11 cellular contexts compared by ENCODE assay signal in the genomic region with DNA sequence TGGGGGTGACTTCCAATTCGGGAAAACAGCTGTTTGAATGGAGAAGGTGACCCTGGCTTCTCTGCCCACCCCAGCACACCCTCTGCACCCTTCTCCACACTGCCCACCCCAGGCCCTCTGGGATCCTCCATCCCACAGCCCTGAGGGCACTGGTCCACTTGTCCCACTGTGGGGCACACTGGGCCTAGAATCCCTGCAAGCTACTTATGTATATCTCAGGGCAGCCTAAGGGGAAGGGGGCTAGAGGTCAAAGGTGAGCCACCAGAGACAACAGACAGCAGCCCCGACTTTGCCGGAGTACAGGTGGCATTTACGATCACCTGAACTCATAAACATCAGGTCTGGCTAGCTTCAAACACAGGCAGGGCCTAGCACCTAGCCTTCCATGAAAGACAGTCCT. TPM values are rescaled to one million over a fixed set of nuclear protein-coding genes. Genes with fewer than 3 reads are reported as not detected.
DNase-seq lines count a peak whose midpoint lies in the region; TF ChIP-seq lines count a peak whose summit lies in the region.
"Had no signal": no experiment of that assay in that cellular context is flagged by ENCODE, and none has a peak within 500 bp of the region (broad histone marks: within the 10 kb centered on the region; RNA-seq: fewer than 3 reads in every experiment).

No MANE protein-coding gene starts in this region.

- peaks cover 2% of the 10 kb centered on the region for H3K4me1 Mint-ChIP-seq in activated CD4-positive, alpha-beta T cell treated with anti-CD3 and anti-CD28 coated beads, Interleukin-2, amount 10 ng/mL, durations not matched to agents 24 days and 14 days

- H3K4me3 ChIP-seq in iPS-18c (ENCODE audit: insufficient read depth, low read depth, low read length) (0 out of 2 replicates have a peak overlapping the region, but pooled peaks have one; percentile 36), spleen (peak overlapping the region in 3 of 8 donors; percentile 44 to 70 (median 55))

- no peak for DNase-seq in activated CD4-positive, alpha-beta T cell treated with anti-CD3 and anti-CD28 coated beads, Interleukin-2, amount 10 ng/mL, durations not matched to agents 24 days and 14 days
- DNase-seq in activated CD4-positive, alpha-beta T cell treated with anti-CD3 and anti-CD28 coated beads, Interleukin-2, amount 50 U/mL, for 4 hours: no peak
- DNase-seq in spleen: peak; percentile 47
- no peak for DNase-seq in DMS 273 treated with DMSO at 0.1 percent for 48 hours (lab: John Stamatoyannopoulos, UW)
- no peak for DNase-seq in cortex of kidney (lab: John Stamatoyannopoulos, UW)
- no peak for DNase-seq in head of caudate nucleus
- DNase-seq: GOT3; NCI-H526 treated with DMSO at 0.1 percent for 48 hours; stimulated activated naive CD4-positive, alpha-beta T cell treated with Interleukin-2 at 50 U/mL for 16 hours had no signal

- intact Hi-C loops in activated CD4-positive, alpha-beta T cell treated with anti-CD3 and anti-CD28 coated beads, Interleukin-2, amount 10 ng/mL, durations not matched to agents 24 days and 14 days (cut with micrococcal nuclease): loop anchor here (5.0 kb wide), 1 partner anchor 45 kb away; no protein-coding TSS in a partner anchor
- intact Hi-C loops in spleen (cut with DNase I; ENCODE audit: low total_unique reads): no loop called here
- intact Hi-C loops in head of caudate nucleus (cut with DNase I): no loop called here

- no peak overlapping the region for H3K27ac Mint-ChIP-seq in activated CD4-positive, alpha-beta T cell treated with anti-CD3 and anti-CD28 coated beads, Interleukin-2, amount 10 ng/mL, durations not matched to agents 24 days and 14 days

- no peaks in the 10 kb centered on the region for H3K36me3 ChIP-seq in spleen

- no peaks in the 10 kb centered on the region for H3K9me3 ChIP-seq in iPS-18c (ENCODE audit: control insufficient read depth, insufficient read depth, low read length)
- no peaks in the 10 kb centered on the region for H3K9me3 ChIP-seq in spleen

- H3K27me3 Mint-ChIP-seq in activated CD4-positive, alpha-beta T cell treated with anti-CD3 and anti-CD28 coated beads, Interleukin-2, amount 10 ng/mL, durations not matched to agents 24 days and 14 days: peaks cover 67% of the 10 kb centered on the region

- peak overlapping the region; percentile 69; the same call in 1 of the 2 replicates for H3K27ac ChIP-seq in VCaP
- no peak overlapping the region for H3K27ac ChIP-seq in spleen

- WGBS in spleen, 5 donors: 79 to 89% (median 82%) methylated on average over 4 of the region's 4 CpGs

- no peaks in the 10 kb centered on the region for H3K9me3 Mint-ChIP-seq in activated CD4-positive, alpha-beta T cell treated with anti-CD3 and anti-CD28 coated beads, Interleukin-2, amount 10 ng/mL, durations not matched to agents 24 days and 14 days

- H3K4me3 Mint-ChIP-seq in activated CD4-positive, alpha-beta T cell treated with anti-CD3 and anti-CD28 coated beads, Interleukin-2, amount 10 ng/mL, durations not matched to agents 24 days and 14 days: peak overlapping the region; percentile 58

- H3K36me3 Mint-ChIP-seq in activated CD4-positive, alpha-beta T cell treated with anti-CD3 and anti-CD28 coated beads, Interleukin-2, amount 10 ng/mL, durations not matched to agents 24 days and 14 days (ENCODE audit: low read depth): no peaks in the 10 kb centered on the region

- TF ChIP-seq CTCF in VCaP (conservative IDR thresholded peaks at IDR 0.05) (no peak), spleen (IDR thresholded peaks at IDR 0.05 in 8 of 11, conservative IDR thresholded peaks at IDR 0.05 in 3 of 11) (no peak)

- peaks cover 0 to 70% (median 19%) of the 10 kb centered on the region in 7 donors for H3K27me3 ChIP-seq in spleen (replicated peaks in 1 of 7)

- no peak for TF ChIP-seq POLR2A in spleen (IDR thresholded peaks at IDR 0.05)

- peaks cover 0 to 16% (median 11%) of the 10 kb centered on the region in 6 donors for H3K4me1 ChIP-seq in spleen

RNA-seq across cellular contexts. Expression of a gene that starts 0.7 kb away (rescaled TPM):
- 0.19 TPM in 1 of 2 replicates, not detected in the other for total RNA-seq in activated CD4-positive, alpha-beta T cell treated with anti-CD3 and anti-CD28 coated beads, Interleukin-2, amount 10 ng/mL, durations not matched to agents 24 days and 14 days
- 10 to 100 TPM in 4 of 7 donors, 1 to 10 TPM in 3; 4.8 to 28.6 (median 10.5) TPM for total RNA-seq in spleen
- 1 to 10 TPM; 2.4 to 5.5 (median 3.0) TPM for polyA plus RNA-seq in spleen
